Comparison of ENCODE assay signal across 8 cellular contexts in genomic region chr1:1777510-1777909, GRCh38. TPM values are rescaled to one million over a fixed set of nuclear protein-coding genes. Genes with fewer than 3 reads are reported as not detected.
DNase-seq lines count a peak whose midpoint lies in the region; ATAC-seq and TF ChIP-seq lines count a peak whose summit lies in the region.

No MANE protein-coding gene starts in this region.

- H2BK5ac ChIP-seq in mesenchymal stem cell (ENCODE audit: low read depth, low read length, poor library complexity, severe bottlenecking): no peak overlapping the region

- H2BK120ac ChIP-seq in mesenchymal stem cell (ENCODE audit: low read depth, low read length): no peak overlapping the region

- H3K9me3 ChIP-seq in mesenchymal stem cell (ENCODE audit: control insufficient read depth, low read length): no peaks in the 10 kb centered on the region

- H3K23ac ChIP-seq in mesenchymal stem cell (ENCODE audit: low read length in 2 of 2): no peak overlapping the region

- no peak overlapping the region for H2BK15ac ChIP-seq in mesenchymal stem cell (ENCODE audit: low read depth, poor library complexity, severe bottlenecking)

- DNase-seq in CMK (ENCODE audit: low read depth): peak; percentile 39
- peak; percentile 44 for DNase-seq in M059J (ENCODE audit: low read depth)
- peak; percentile 34 for DNase-seq in choroid plexus epithelial cell (ENCODE audit: low read depth)
- DNase-seq in mesenchymal stem cell: peak; percentile 60
- DNase-seq in central memory CD4-positive, alpha-beta T cell: no peak
- DNase-seq in HuH-7.5 (ENCODE audit: low spot score): no peak

- H3K4me2 ChIP-seq in mesenchymal stem cell (ENCODE audit: low read length, poor library complexity, severe bottlenecking): peak overlapping the region; percentile 95

- peaks cover 37% of the 10 kb centered on the region for H3K4me1 ChIP-seq in mesenchymal stem cell (ENCODE audit: control insufficient read depth, insufficient read depth, low read depth, low read length)

- H3K9ac ChIP-seq in mesenchymal stem cell (ENCODE audit: low read length): peak overlapping the region; percentile 89

- H3K4ac ChIP-seq in mesenchymal stem cell (ENCODE audit: low read depth in 1 of 2, low read length in 2 of 2): peak overlapping the region; percentile 62 to 76

- no peak overlapping the region for H2AK5ac ChIP-seq in mesenchymal stem cell (ENCODE audit: low read length, severe bottlenecking)

- H2AFZ ChIP-seq in mesenchymal stem cell (ENCODE audit: low read depth, low read length): no peak overlapping the region

- H3K27me3 ChIP-seq in mesenchymal stem cell (ENCODE audit: control insufficient read depth in 1 of 2, insufficient read depth in 1 of 2, low read length in 2 of 2): no peaks in the 10 kb centered on the region

- no peak overlapping the region for H3K14ac ChIP-seq in mesenchymal stem cell (ENCODE audit: low read length in 2 of 2)

- TF ChIP-seq CTCF in choroid plexus epithelial cell (conservative IDR thresholded peaks at IDR 0.05; ENCODE audit: low read depth, low read length): no peak

- no peak overlapping the region for H4K8ac ChIP-seq in mesenchymal stem cell (ENCODE audit: low read length)

- 6% methylated on average over 7 of the region's 8 CpGs for WGBS in mesenchymal stem cell

- ATAC-seq in HG03097 (IDR thresholded peaks at IDR 0.05; ENCODE audit: low FRiP score, unreplicated experiment) (no peak), GM21447 (IDR thresholded peaks at IDR 0.05; ENCODE audit: unreplicated experiment) (no peak)

- peaks cover under 1 to 28% of the 10 kb centered on the region in 2 experiments for H3K36me3 ChIP-seq in mesenchymal stem cell (ENCODE audit: control insufficient read depth in 1 of 2, insufficient read depth in 2 of 2, low read depth in 1 of 2, low read length in 2 of 2)

- H3K79me1 ChIP-seq in mesenchymal stem cell (replicated peaks; ENCODE audit: low read length, poor library complexity, severe bottlenecking): peaks cover 6% of the 10 kb centered on the region

- H3K4me3 ChIP-seq in choroid plexus epithelial cell (ENCODE audit: low read depth, low read length) (peak overlapping the region; percentile 97), mesenchymal stem cell (ENCODE audit: insufficient read depth in 1 of 2, low read depth in 1 of 2, low read length in 2 of 2) (peak overlapping the region; percentile 90 to 95)

- H3K27ac ChIP-seq in mesenchymal stem cell (ENCODE audit: low read length, poor library complexity, severe bottlenecking): no peak overlapping the region

- H4K91ac ChIP-seq in mesenchymal stem cell (ENCODE audit: low read length): no peak overlapping the region

- H3K18ac ChIP-seq in mesenchymal stem cell (ENCODE audit: low read depth in 1 of 2, low read length in 2 of 2): peak overlapping the region in 1 of 2 experiments; percentile 88

- no peak overlapping the region for H2BK12ac ChIP-seq in mesenchymal stem cell (ENCODE audit: low read length in 2 of 2)

RNA-seq across cellular contexts. Expression of gene NADK, which starts 0.8 kb away (rescaled TPM):
- total RNA-seq in M059J (2014; rRNA removed; shearing (Covaris generic)): 36.8 and 44.7 TPM in 2 replicates
- 42.8 TPM for polyA plus RNA-seq in mesenchymal stem cell (2013, experiment 1 of 2)
- 40.7 TPM for polyA plus RNA-seq in mesenchymal stem cell (2013, experiment 2 of 2)

RNA-seq across cellular contexts. Expression of gene CDK11A, which starts 53.4 kb away (rescaled TPM):
- total RNA-seq in M059J (2014; rRNA removed; shearing (Covaris generic)): 2.6 and 11.0 TPM in 2 replicates
- 20.9 TPM for polyA plus RNA-seq in mesenchymal stem cell (2013, experiment 1 of 2)
- 19.3 TPM for polyA plus RNA-seq in mesenchymal stem cell (2013, experiment 2 of 2)

Comparison
In these comparisons a context has a peak if more than half of its experiments do, and no peak if none do; other contexts are left out.
1. DNase-seq: peak in CMK (single experiment), M059J (single experiment), choroid plexus epithelial cell (single experiment) and mesenchymal stem cell (single experiment); none in central memory CD4-positive, alpha-beta T cell (single experiment) and HuH-7.5 (single experiment).